16 cellular contexts compared by ENCODE assay signal in the genomic region with DNA sequence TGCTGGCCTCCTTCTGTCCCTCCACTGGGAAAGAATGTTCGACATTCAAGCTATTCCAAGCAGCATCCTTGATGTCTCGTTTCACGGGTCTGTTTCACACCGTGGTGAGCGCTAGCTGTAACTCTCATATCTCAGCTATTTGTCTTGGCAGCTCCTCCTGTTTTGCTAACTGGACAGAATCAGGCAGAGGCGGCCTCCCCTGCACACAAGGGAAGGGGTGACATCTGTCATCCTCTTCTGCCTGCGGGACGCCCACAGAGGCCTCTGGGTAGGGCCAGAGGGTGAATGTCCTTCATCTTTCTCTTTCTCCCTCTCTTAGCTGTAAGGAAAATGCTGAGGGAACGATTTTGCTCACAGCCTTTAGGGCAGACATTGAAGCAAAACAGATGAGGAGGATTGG.
DNase-seq lines count a peak whose midpoint lies in the region; ATAC-seq and TF ChIP-seq lines count a peak whose summit lies in the region.
"Had no signal": no experiment of that assay in that cellular context is flagged by ENCODE, and none has a peak within 500 bp of the region (broad histone marks: within the 10 kb centered on the region; RNA-seq: fewer than 3 reads in every experiment).

No MANE protein-coding gene starts in this region.

- peak overlapping the region; percentile 56 for H3K4me2 ChIP-seq in smooth muscle cell

- H3K9me3 Mint-ChIP-seq in activated CD4-positive, alpha-beta T cell treated with anti-CD3 and anti-CD28 coated beads, Interleukin-2, amount 10 ng/mL, durations not matched to agents 7 days and 5 days, result peaks cover 10% of the 10 kb centered on the region
- peaks cover under 1 to 14% (median 3%) of the 10 kb centered on the region in 6 donors for H3K9me3 Mint-ChIP-seq in immature natural killer cell

- 14% methylated on average over 9 of the region's 9 CpGs for WGBS in smooth muscle cell (ENCODE audit: low lambda C conversion rate)

- no peak overlapping the region for H3K4me3 Mint-ChIP-seq in activated CD4-positive, alpha-beta T cell treated with anti-CD3 and anti-CD28 coated beads, Interleukin-2, amount 10 ng/mL, durations not matched to agents 7 days and 5 days
- no peak overlapping the region for H3K4me3 Mint-ChIP-seq in immature natural killer cell
- H3K4me3 Mint-ChIP-seq: activated naive CD8-positive, alpha-beta T cell had no signal

- H3K4me1 Mint-ChIP-seq in activated CD4-positive, alpha-beta T cell treated with anti-CD3 and anti-CD28 coated beads, Interleukin-2, amount 10 ng/mL, durations not matched to agents 7 days and 5 days, result no peaks in the 10 kb centered on the region
- H3K4me1 Mint-ChIP-seq in immature natural killer cell, result no peaks in the 10 kb centered on the region

- H3F3A ChIP-seq in smooth muscle cell (ENCODE audit: low read depth), result no peaks in the 10 kb centered on the region

- DNase-seq in DMS 273 (lab: John Stamatoyannopoulos, UW; ENCODE audit: unreplicated experiment) (peak; percentile 34), DMS 273 treated with DMSO at 0.1 percent for 48 hours (lab: John Stamatoyannopoulos, UW) (no peak), brain pericyte (ENCODE audit: low read depth, low spot score) (peak; percentile 21), iris pigment epithelial cell (ENCODE audit: low read depth) (peak; percentile 74), smooth muscle cell (lab: John Stamatoyannopoulos, UW; ENCODE audit: unreplicated experiment) (no peak), immature natural killer cell (no peak)
- DNase-seq in activated CD4-positive, alpha-beta T cell treated with anti-CD3 and anti-CD28 coated beads, Interleukin-2, amount 10 ng/mL, durations not matched to agents 7 days and 5 days, result no peak
- DNase-seq: Calu3, GOT3, NCI-H774, SJCRH30, thyroid gland had no signal

- no peaks in the 10 kb centered on the region for H4K20me1 ChIP-seq in smooth muscle cell (ENCODE audit: low read depth)

- CTCF ChIA-PET in activated CD4-positive, alpha-beta T cell treated with anti-CD3 and anti-CD28 coated beads, Interleukin-2, amount 10 ng/mL, durations not matched to agents 7 days and 5 days (lab: Charles Lee), result no interaction called here

- H3K9me3 ChIP-seq in smooth muscle cell (replicated peaks; ENCODE audit: low read depth), result no peaks in the 10 kb centered on the region
- H3K9me3 ChIP-seq: SJCRH30, thyroid gland had no signal

- H3K4me3 ChIP-seq in smooth muscle cell, result no peak overlapping the region
- H3K4me3 ChIP-seq: GM12878, SJCRH30, thyroid gland had no signal

- peaks cover 8% of the 10 kb centered on the region for H3K27me3 Mint-ChIP-seq in activated CD4-positive, alpha-beta T cell treated with anti-CD3 and anti-CD28 coated beads, Interleukin-2, amount 10 ng/mL, durations not matched to agents 7 days and 5 days
- peaks cover 1 to 5% (median 2%) of the 10 kb centered on the region in 3 donors for H3K27me3 Mint-ChIP-seq in immature natural killer cell (ENCODE audit: low read depth in 3 of 3)

- H2AFZ ChIP-seq in smooth muscle cell (ENCODE audit: low read depth), result no peak overlapping the region

- TF ChIP-seq CTCF in smooth muscle cell (IDR thresholded peaks at IDR 0.05; ENCODE audit: borderline replicate concordance, insufficient read depth, poor library complexity, severe bottlenecking), result no peak

- H3K36me3 Mint-ChIP-seq in activated CD4-positive, alpha-beta T cell treated with anti-CD3 and anti-CD28 coated beads, Interleukin-2, amount 10 ng/mL, durations not matched to agents 7 days and 5 days (ENCODE audit: low read depth), result no peaks in the 10 kb centered on the region
- H3K36me3 Mint-ChIP-seq in immature natural killer cell, result peaks cover 0 to 8% (median 7%) of the 10 kb centered on the region in 3 donors
- H3K36me3 Mint-ChIP-seq: activated naive CD8-positive, alpha-beta T cell had no signal

- H3K9ac ChIP-seq in smooth muscle cell (ENCODE audit: low read depth), result peak overlapping the region; percentile 7

- H3K79me2 ChIP-seq in smooth muscle cell (ENCODE audit: low read depth), result no peaks in the 10 kb centered on the region

- peak overlapping the region; percentile 37 for H3K27ac ChIP-seq in smooth muscle cell (ENCODE audit: low read depth)
- H3K27ac ChIP-seq: 22Rv1, SJCRH30, thyroid gland had no signal

- H3K4me1 ChIP-seq in smooth muscle cell (ENCODE audit: low read depth), result no peaks in the 10 kb centered on the region
- H3K4me1 ChIP-seq: SJCRH30 had no signal

- H3K36me3 ChIP-seq in smooth muscle cell (ENCODE audit: low read depth), result no peaks in the 10 kb centered on the region
- H3K36me3 ChIP-seq: SJCRH30, thyroid gland had no signal

- no peak overlapping the region for H3K27ac Mint-ChIP-seq in activated CD4-positive, alpha-beta T cell treated with anti-CD3 and anti-CD28 coated beads, Interleukin-2, amount 10 ng/mL, durations not matched to agents 7 days and 5 days
- no peak overlapping the region for H3K27ac Mint-ChIP-seq in immature natural killer cell
- H3K27ac Mint-ChIP-seq: activated naive CD8-positive, alpha-beta T cell had no signal

- POLR2A ChIA-PET in activated CD4-positive, alpha-beta T cell treated with anti-CD3 and anti-CD28 coated beads, Interleukin-2, amount 10 ng/mL, durations not matched to agents 7 days and 5 days (lab: Charles Lee), result no interaction called here

- H3K27me3 ChIP-seq in smooth muscle cell (ENCODE audit: low read depth), result no peaks in the 10 kb centered on the region
- H3K27me3 ChIP-seq: SJCRH30, thyroid gland had no signal

- ATAC-seq in HG02642 (IDR thresholded peaks at IDR 0.05; ENCODE audit: poor library complexity, unreplicated experiment), result no peak
- ATAC-seq: GM12878 had no signal

Comparison
In these comparisons a context has a peak if more than half of its experiments do, and no peak if none do; other contexts are left out.
1. DNase-seq: peak in DMS 273 (single experiment), brain pericyte (single experiment) and iris pigment epithelial cell (single experiment); none in DMS 273 treated with DMSO at 0.1 percent for 48 hours (single experiment), smooth muscle cell (single experiment), activated CD4-positive, alpha-beta T cell treated with anti-CD3 and anti-CD28 coated beads, Interleukin-2, amount 10 ng/mL, durations not matched to agents 7 days and 5 days (single experiment) and immature natural killer cell (0 of 3).